ENCODE assay signal across 1 cellular context in genomic region chr6:119463081-119463626, GRCh38.
TF ChIP-seq lines count a peak whose summit lies in the region.

No MANE protein-coding gene starts in this region.

TF ChIP-seq in GM12878, 131 proteins besides CTCF, POLR2A, EP300 and RAD21 (continued from another document):
- TF ChIP-seq BRCA1 (IDR thresholded peaks at IDR 0.05; ENCODE audit: low read depth, low read length) (no peak), ELK1 (IDR thresholded peaks at IDR 0.05; ENCODE audit: low read depth, low read length) (no peak), HDGF (IDR thresholded peaks at IDR 0.05) (no peak), SUPT20H (IDR thresholded peaks at IDR 0.05; ENCODE audit: borderline replicate concordance, control insufficient read depth, low read depth, low read length) (no peak), WRNIP1 (IDR thresholded peaks at IDR 0.05; ENCODE audit: borderline replicate concordance, low read depth, low read length) (no peak), IKZF1 (conservative IDR thresholded peaks at IDR 0.05) (0 out of 2 replicates have a peak, but pooled peaks have one; percentile 70), SREBF2 (IDR thresholded peaks at IDR 0.05; ENCODE audit: low read length) (no peak), ASH2L (IDR thresholded peaks at IDR 0.05; ENCODE audit: borderline replicate concordance, low read depth) (no peak), NFIC (IDR thresholded peaks at IDR 0.05; ENCODE audit: low read depth, low read length) (peak; percentile 92), KAT2A (conservative IDR thresholded peaks at IDR 0.05; ENCODE audit: control insufficient read depth, low read depth, low read length) (no peak), CHD1 (IDR thresholded peaks at IDR 0.05; ENCODE audit: low read depth, low read length) (no peak), SREBF1 (IDR thresholded peaks at IDR 0.05; ENCODE audit: low read length) (no peak), IRF5 (IDR thresholded peaks at IDR 0.05; ENCODE audit: borderline replicate concordance) (no peak), NR2F1 (conservative IDR thresholded peaks at IDR 0.05) (no peak), TAF1 (IDR thresholded peaks at IDR 0.05; ENCODE audit: borderline replicate concordance, low read depth, low read length) (no peak), EED (IDR thresholded peaks at IDR 0.05; ENCODE audit: low read depth) (peak; percentile 56), SIX5 (IDR thresholded peaks at IDR 0.05; ENCODE audit: low read depth, low read length, severe bottlenecking) (no peak), GATAD2B (conservative IDR thresholded peaks at IDR 0.05; ENCODE audit: low read depth) (no peak), POLR2AphosphoS2 (IDR thresholded peaks at IDR 0.05; ENCODE audit: low read depth, low read length) (no peak), CBX3 (IDR thresholded peaks at IDR 0.05; ENCODE audit: borderline replicate concordance, low read depth) (no peak), NR2C2 (IDR thresholded peaks at IDR 0.05; ENCODE audit: borderline replicate concordance, control insufficient read depth, insufficient read length, low read depth) (no peak), ZNF274 (IDR thresholded peaks at IDR 0.05; ENCODE audit: insufficient read depth, insufficient read length) (no peak), ZNF384 (IDR thresholded peaks at IDR 0.05; ENCODE audit: borderline replicate concordance, low read depth, low read length) (peak; percentile 12; the same call in 1 of the 2 replicates), DPF2 (IDR thresholded peaks at IDR 0.05) (peak; percentile 82; the same call in 1 of the 2 replicates), ATF2 (IDR thresholded peaks at IDR 0.05; ENCODE audit: low read length) (peak; percentile 79), NFYA (IDR thresholded peaks at IDR 0.05; ENCODE audit: borderline replicate concordance, low read depth, low read length) (no peak), CREM (IDR thresholded peaks at IDR 0.05; ENCODE audit: low read depth) (peak; percentile 78), FOS (IDR thresholded peaks at IDR 0.05; ENCODE audit: borderline replicate concordance, extremely low read depth, insufficient read length) (no peak), PAX8 (IDR thresholded peaks at IDR 0.05) (no peak), TCF3 (IDR thresholded peaks at IDR 0.05; ENCODE audit: borderline replicate concordance, insufficient read depth, low read depth, low read length) (no peak), FOXK2 (IDR thresholded peaks at IDR 0.05) (peak; percentile 49), ZNF207 (IDR thresholded peaks at IDR 0.05; ENCODE audit: borderline replicate concordance) (no peak), ZSCAN29 (IDR thresholded peaks at IDR 0.05) (no peak), MEF2B (IDR thresholded peaks at IDR 0.05; ENCODE audit: partially characterized antibody, poor library complexity, severe bottlenecking) (peak; percentile 41), GABPA (IDR thresholded peaks at IDR 0.05; ENCODE audit: low read depth) (peak; percentile 53; the same call in 1 of the 2 replicates), STAT3 (IDR thresholded peaks at IDR 0.05; ENCODE audit: low read depth, low read length) (no peak), RCOR1 (conservative IDR thresholded peaks at IDR 0.05; ENCODE audit: low read depth, low read length) (no peak), CHD2 (IDR thresholded peaks at IDR 0.05; ENCODE audit: borderline replicate concordance, low read depth, low read length) (no peak), YY1 (IDR thresholded peaks at IDR 0.05; ENCODE audit: low read depth, low read length) (no peak), BMI1 (IDR thresholded peaks at IDR 0.05; ENCODE audit: borderline replicate concordance) (no peak; the same call in 1 of the 2 replicates), RB1 (IDR thresholded peaks at IDR 0.05; ENCODE audit: borderline replicate concordance) (no peak), ZNF687 (IDR thresholded peaks at IDR 0.05) (peak; percentile 71), ATF3 (IDR thresholded peaks at IDR 0.05; ENCODE audit: borderline replicate concordance, extremely low read depth, low read depth, low read length) (no peak), TBL1XR1 (IDR thresholded peaks at IDR 0.05; ENCODE audit: low read depth, low read length) (peak; percentile 52; the same call in 1 of the 2 replicates), CEBPB (IDR thresholded peaks at IDR 0.05; ENCODE audit: borderline replicate concordance in 1 of 2, low read depth in 2 of 2, low read length in 2 of 2) (peak in 1 of 2 experiments; percentile 55; a peak in 1 of 4 replicates), EZH2 (IDR thresholded peaks at IDR 0.05; ENCODE audit: borderline replicate concordance, control insufficient read depth, low read depth, low read length) (no peak), STAT1 (conservative IDR thresholded peaks at IDR 0.05) (no peak)
- TF ChIP-seq, protein P1, sequence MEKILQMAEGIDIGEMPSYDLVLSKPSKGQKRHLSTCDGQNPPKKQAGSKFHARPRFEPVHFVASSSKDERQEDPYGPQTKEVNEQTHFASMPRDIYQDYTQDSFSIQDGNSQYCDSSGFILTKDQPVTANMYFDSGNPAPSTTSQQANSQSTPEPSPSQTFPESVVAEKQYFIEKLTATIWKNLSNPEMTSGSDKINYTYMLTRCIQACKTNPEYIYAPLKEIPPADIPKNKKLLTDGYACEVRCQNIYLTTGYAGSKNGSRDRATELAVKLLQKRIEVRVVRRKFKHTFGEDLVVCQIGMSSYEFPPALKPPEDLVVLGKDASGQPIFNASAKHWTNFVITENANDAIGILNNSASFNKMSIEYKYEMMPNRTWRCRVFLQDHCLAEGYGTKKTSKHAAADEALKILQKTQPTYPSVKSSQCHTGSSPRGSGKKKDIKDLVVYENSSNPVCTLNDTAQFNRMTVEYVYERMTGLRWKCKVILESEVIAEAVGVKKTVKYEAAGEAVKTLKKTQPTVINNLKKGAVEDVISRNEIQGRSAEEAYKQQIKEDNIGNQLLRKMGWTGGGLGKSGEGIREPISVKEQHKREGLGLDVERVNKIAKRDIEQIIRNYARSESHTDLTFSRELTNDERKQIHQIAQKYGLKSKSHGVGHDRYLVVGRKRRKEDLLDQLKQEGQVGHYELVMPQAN (conservative IDR thresholded peaks at IDR 0.05): no peak; the same call in 1 of the 2 replicates
- TF ChIP-seq, protein P2, sequence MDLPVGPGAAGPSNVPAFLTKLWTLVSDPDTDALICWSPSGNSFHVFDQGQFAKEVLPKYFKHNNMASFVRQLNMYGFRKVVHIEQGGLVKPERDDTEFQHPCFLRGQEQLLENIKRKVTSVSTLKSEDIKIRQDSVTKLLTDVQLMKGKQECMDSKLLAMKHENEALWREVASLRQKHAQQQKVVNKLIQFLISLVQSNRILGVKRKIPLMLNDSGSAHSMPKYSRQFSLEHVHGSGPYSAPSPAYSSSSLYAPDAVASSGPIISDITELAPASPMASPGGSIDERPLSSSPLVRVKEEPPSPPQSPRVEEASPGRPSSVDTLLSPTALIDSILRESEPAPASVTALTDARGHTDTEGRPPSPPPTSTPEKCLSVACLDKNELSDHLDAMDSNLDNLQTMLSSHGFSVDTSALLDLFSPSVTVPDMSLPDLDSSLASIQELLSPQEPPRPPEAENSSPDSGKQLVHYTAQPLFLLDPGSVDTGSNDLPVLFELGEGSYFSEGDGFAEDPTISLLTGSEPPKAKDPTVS (IDR thresholded peaks at IDR 0.05; ENCODE audit: low read depth, low read length): no peak
- TF ChIP-seq, protein P3, sequence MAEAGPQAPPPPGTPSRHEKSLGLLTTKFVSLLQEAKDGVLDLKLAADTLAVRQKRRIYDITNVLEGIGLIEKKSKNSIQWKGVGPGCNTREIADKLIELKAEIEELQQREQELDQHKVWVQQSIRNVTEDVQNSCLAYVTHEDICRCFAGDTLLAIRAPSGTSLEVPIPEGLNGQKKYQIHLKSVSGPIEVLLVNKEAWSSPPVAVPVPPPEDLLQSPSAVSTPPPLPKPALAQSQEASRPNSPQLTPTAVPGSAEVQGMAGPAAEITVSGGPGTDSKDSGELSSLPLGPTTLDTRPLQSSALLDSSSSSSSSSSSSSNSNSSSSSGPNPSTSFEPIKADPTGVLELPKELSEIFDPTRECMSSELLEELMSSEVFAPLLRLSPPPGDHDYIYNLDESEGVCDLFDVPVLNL (IDR thresholded peaks at IDR 0.05; ENCODE audit: low read depth, low read length): no peak
- TF ChIP-seq, protein P4, sequence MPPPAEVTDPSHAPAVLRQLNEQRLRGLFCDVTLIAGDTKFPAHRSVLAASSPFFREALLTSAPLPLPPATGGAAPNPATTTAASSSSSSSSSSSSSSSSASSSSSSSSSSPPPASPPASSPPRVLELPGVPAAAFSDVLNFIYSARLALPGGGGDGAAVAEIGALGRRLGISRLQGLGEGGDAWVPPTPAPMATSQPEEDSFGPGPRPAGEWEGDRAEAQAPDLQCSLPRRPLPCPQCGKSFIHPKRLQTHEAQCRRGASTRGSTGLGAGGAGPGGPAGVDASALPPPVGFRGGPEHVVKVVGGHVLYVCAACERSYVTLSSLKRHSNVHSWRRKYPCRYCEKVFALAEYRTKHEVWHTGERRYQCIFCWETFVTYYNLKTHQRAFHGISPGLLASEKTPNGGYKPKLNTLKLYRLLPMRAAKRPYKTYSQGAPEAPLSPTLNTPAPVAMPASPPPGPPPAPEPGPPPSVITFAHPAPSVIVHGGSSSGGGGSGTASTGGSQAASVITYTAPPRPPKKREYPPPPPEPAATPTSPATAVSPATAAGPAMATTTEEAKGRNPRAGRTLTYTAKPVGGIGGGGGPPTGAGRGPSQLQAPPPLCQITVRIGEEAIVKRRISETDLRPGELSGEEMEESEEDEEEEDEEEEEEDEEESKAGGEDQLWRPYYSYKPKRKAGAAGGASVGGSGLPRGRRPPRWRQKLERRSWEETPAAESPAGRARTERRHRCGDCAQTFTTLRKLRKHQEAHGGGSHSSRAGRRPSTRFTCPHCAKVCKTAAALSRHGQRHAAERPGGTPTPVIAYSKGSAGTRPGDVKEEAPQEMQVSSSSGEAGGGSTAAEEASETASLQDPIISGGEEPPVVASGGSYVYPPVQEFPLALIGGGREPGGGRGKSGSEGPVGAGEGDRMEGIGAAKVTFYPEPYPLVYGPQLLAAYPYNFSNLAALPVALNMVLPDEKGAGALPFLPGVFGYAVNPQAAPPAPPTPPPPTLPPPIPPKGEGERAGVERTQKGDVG (CRISPR knock-in tag; IDR thresholded peaks at IDR 0.05): no peak
TF ChIP-seq in GM12878: peak in this region for 41.
